8 cellular contexts compared by ENCODE assay signal in genomic region chr11:96307748-96308133, GRCh38. TPM values are rescaled to one million over a fixed set of nuclear protein-coding genes. Genes with fewer than 3 reads are reported as not detected.
DNase-seq lines count a peak whose midpoint lies in the region; ATAC-seq and TF ChIP-seq lines count a peak whose summit lies in the region.

No MANE protein-coding gene starts in this region.

- H4K20me1 ChIP-seq in HCT116 (ENCODE audit: insufficient read depth), result no peaks in the 10 kb centered on the region

- no peak for TF ChIP-seq RAD21 in HCT116 (IDR thresholded peaks at IDR 0.05; ENCODE audit: low read depth)

- CTCF ChIA-PET in HCT116 (lab: Charles Lee), result interaction anchor here (1.2 to 2.3 kb wide), 3 partner anchors 35 to 86 kb away, joined by 3 to 18 read pairs (median 10); partner anchors contain the start of gene MAML2

- WGBS in heart right ventricle, 2 donors, result 45% methylated on average over 3 of the region's 3 CpGs

- intact Hi-C loops in HCT116 (cut with micrococcal nuclease), result no loop called here
- intact Hi-C loops in heart right ventricle (cut with DNase I), result loop anchor here in 2 of 10 donors (5.0 kb wide), 2 partner anchors 35 to 50 kb away; partner anchors contain the start of gene MAML2 (in 1 of the 2)

- H3K27ac ChIP-seq in HCT116 (ENCODE audit: low read depth, low read length) (peak overlapping the region; percentile 90), VCaP (peak overlapping the region; percentile 84), heart right ventricle (peak overlapping the region in 9 of 10 donors; percentile 68 to 89 (median 80))

- DNase-seq in HCT116 (ENCODE audit: low read depth, low spot score) (peak; percentile 84), heart right ventricle (no peak), smooth muscle cell of the brain vasculature (ENCODE audit: low read depth, low spot score) (peak; percentile 61), islet precursor cell (no peak), NCI-H187 (lab: John Stamatoyannopoulos, UW) (no peak), germinal center (ENCODE audit: low spot score) (no peak)
- DNase-seq in activated CD8-positive, alpha-beta memory T cell treated with anti-CD3 and anti-CD28 coated beads, Interleukin-2, amount 50 U/mL, for 48 hours, result no peak

- H3K4me2 ChIP-seq in HCT116 (ENCODE audit: low read length), result peak overlapping the region; percentile 77

- peak overlapping the region; percentile 4 for H2AFZ ChIP-seq in HCT116 (ENCODE audit: low read depth, low read length, poor library complexity, severe bottlenecking)

- no peak for TF ChIP-seq POLR2A in HCT116 (IDR thresholded peaks at IDR 0.05; ENCODE audit: borderline replicate concordance, extremely low read depth, insufficient read depth, insufficient read length)

- no peaks in the 10 kb centered on the region for H3K27me3 ChIP-seq in HCT116 (ENCODE audit: insufficient read depth, low read length)
- no peaks in the 10 kb centered on the region for H3K27me3 ChIP-seq in heart right ventricle

- H3K4me3 ChIP-seq in HCT116 (replicated peaks in 1 of 2; ENCODE audit: low read depth in 1 of 2, low read length in 2 of 2), result peak overlapping the region; percentile 24 to 46
- H3K4me3 ChIP-seq in heart right ventricle, result peak overlapping the region in 8 of 10 donors; percentile 13 to 48 (median 34)

- H3K9ac ChIP-seq in HCT116 (ENCODE audit: low read length), result peak overlapping the region; percentile 66

- H3K9me2 ChIP-seq in HCT116 (ENCODE audit: insufficient read depth), result no peaks in the 10 kb centered on the region

- TF ChIP-seq CTCF in HCT116 (IDR thresholded peaks at IDR 0.05 in 2 of 3, conservative IDR thresholded peaks at IDR 0.05 in 1 of 3; ENCODE audit: borderline replicate concordance in 1 of 3, insufficient read depth in 1 of 3, low read depth in 2 of 3, low read length in 2 of 3) (no peak), VCaP (conservative IDR thresholded peaks at IDR 0.05) (no peak), heart right ventricle (IDR thresholded peaks at IDR 0.05) (no peak)

- no peaks in the 10 kb centered on the region for H3K36me3 ChIP-seq in HCT116 (ENCODE audit: control insufficient read depth in 1 of 2, insufficient read depth in 2 of 2, low read length in 2 of 2)
- no peaks in the 10 kb centered on the region for H3K36me3 ChIP-seq in heart right ventricle

- BruUV-seq in HCT116 (replicated peaks; lab: Mats Ljungman, UMichigan), result no TSS peak

- H3K79me2 ChIP-seq in HCT116 (ENCODE audit: insufficient read depth, low read length), result no peaks in the 10 kb centered on the region

- RAD21 ChIA-PET in HCT116 (lab: Charles Lee; ENCODE audit: low non-redundant PET in 1 of 2, low total read pairs in 2 of 2, uncharacterized antibody in 2 of 2, unreplicated experiment in 2 of 2), result interaction anchor here in 1 of 2 experiments (2.1 kb wide), 1 partner anchor 36 kb away, joined by 7 read pairs; the partner anchor contains the start of gene MAML2

- H3K4me1 ChIP-seq in HCT116 (ENCODE audit: control insufficient read depth in 1 of 2, insufficient read depth in 2 of 2, low read length in 2 of 2) (peaks cover 55 to 83% of the 10 kb centered on the region in 2 experiments), heart right ventricle (peaks cover 3 to 100% (median 72%) of the 10 kb centered on the region in 9 donors)

- POLR2A ChIA-PET in HCT116 (lab: Charles Lee), result interaction anchor here (1.0 to 1.3 kb wide), 4 partner anchors 12 to 384 kb away, joined by 3 read pairs; partner anchors contain the start of genes CCDC82, JRKL, MAML2 and MTMR2

- ATAC-seq in HCT116 (peak; percentile 77), heart right ventricle (peak in 7 of 8 donors; percentile 17 to 75 (median 62))

- H3K9me3 ChIP-seq in HCT116 (ENCODE audit: control insufficient read depth in 1 of 2, insufficient read depth in 1 of 2, low read depth in 1 of 2, low read length in 2 of 2) (no peaks in the 10 kb centered on the region), heart right ventricle (no peaks in the 10 kb centered on the region)

TF ChIP-seq in HCT116, 20 proteins besides CTCF, POLR2A, EP300 and RAD21:
- TF ChIP-seq ZNF274 (IDR thresholded peaks at IDR 0.05; ENCODE audit: low read depth, low read length), result no peak
- no peak for TF ChIP-seq EGR1 (IDR thresholded peaks at IDR 0.05; ENCODE audit: low read depth)
- TF ChIP-seq SRF (IDR thresholded peaks at IDR 0.05; ENCODE audit: low read depth), result 0 out of 2 replicates have a peak, but pooled peaks have one; percentile 16
- no peak for TF ChIP-seq CBX3 (IDR thresholded peaks at IDR 0.05; ENCODE audit: low read depth)
- no peak for TF ChIP-seq TCF7L2 (IDR thresholded peaks at IDR 0.05; ENCODE audit: borderline replicate concordance, extremely low read depth, insufficient read depth, insufficient read length)
- peak; percentile 50; the same call in 1 of the 2 replicates for TF ChIP-seq MAX (IDR thresholded peaks at IDR 0.05)
- no peak for TF ChIP-seq EZH2 (IDR thresholded peaks at IDR 0.05)
- peak; percentile 87 for TF ChIP-seq FOSL1 (IDR thresholded peaks at IDR 0.05; ENCODE audit: low read depth)
- TF ChIP-seq ELF1 (IDR thresholded peaks at IDR 0.05; ENCODE audit: borderline replicate concordance, low read depth), result no peak
- TF ChIP-seq JUND (IDR thresholded peaks at IDR 0.05), result peak; percentile 84
- TF ChIP-seq, protein P1, sequence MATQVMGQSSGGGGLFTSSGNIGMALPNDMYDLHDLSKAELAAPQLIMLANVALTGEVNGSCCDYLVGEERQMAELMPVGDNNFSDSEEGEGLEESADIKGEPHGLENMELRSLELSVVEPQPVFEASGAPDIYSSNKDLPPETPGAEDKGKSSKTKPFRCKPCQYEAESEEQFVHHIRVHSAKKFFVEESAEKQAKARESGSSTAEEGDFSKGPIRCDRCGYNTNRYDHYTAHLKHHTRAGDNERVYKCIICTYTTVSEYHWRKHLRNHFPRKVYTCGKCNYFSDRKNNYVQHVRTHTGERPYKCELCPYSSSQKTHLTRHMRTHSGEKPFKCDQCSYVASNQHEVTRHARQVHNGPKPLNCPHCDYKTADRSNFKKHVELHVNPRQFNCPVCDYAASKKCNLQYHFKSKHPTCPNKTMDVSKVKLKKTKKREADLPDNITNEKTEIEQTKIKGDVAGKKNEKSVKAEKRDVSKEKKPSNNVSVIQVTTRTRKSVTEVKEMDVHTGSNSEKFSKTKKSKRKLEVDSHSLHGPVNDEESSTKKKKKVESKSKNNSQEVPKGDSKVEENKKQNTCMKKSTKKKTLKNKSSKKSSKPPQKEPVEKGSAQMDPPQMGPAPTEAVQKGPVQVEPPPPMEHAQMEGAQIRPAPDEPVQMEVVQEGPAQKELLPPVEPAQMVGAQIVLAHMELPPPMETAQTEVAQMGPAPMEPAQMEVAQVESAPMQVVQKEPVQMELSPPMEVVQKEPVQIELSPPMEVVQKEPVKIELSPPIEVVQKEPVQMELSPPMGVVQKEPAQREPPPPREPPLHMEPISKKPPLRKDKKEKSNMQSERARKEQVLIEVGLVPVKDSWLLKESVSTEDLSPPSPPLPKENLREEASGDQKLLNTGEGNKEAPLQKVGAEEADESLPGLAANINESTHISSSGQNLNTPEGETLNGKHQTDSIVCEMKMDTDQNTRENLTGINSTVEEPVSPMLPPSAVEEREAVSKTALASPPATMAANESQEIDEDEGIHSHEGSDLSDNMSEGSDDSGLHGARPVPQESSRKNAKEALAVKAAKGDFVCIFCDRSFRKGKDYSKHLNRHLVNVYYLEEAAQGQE (IDR thresholded peaks at IDR 0.05; ENCODE audit: low read depth), result no peak
- no peak for TF ChIP-seq CEBPB (IDR thresholded peaks at IDR 0.05; ENCODE audit: low read depth)
- TF ChIP-seq ATF3 (IDR thresholded peaks at IDR 0.05), result no peak
- peak; percentile 66 for TF ChIP-seq SP1 (IDR thresholded peaks at IDR 0.05; ENCODE audit: low read depth)
- TF ChIP-seq POLR2AphosphoS5 (IDR thresholded peaks at IDR 0.05; ENCODE audit: low read depth, low read length), result no peak; the same call in 1 of the 2 replicates

RNA-seq across cellular contexts. Expression of gene MAML2, which starts 35.3 kb away (rescaled TPM):
- total RNA-seq in HCT116 (2021; ENCODE audit: unreplicated experiment) (2.6 TPM), heart right ventricle (1 to 10 TPM; 2.9 to 6.1 (median 4.5) TPM)
- polyA plus RNA-seq in HCT116 (2012), result 1.5 and 2.1 TPM in 2 replicates
- polyA plus RNA-seq in heart right ventricle, result 1 to 10 TPM; 1.3 to 1.9 TPM

Comparison
In these comparisons a context has a peak if more than half of its experiments do, and no peak if none do; other contexts are left out.
1. DNase-seq: peak in HCT116 (single experiment) and smooth muscle cell of the brain vasculature (single experiment); none in heart right ventricle (0 of 2), islet precursor cell (single experiment), activated CD8-positive, alpha-beta memory T cell treated with anti-CD3 and anti-CD28 coated beads, Interleukin-2, amount 50 U/mL, for 48 hours (single experiment), NCI-H187 (0 of 2) and germinal center (single experiment).
2. Peak in every context shown above with its lines, with median percentiles within 50 percentile points of each other: H3K27ac ChIP-seq.